14 cellular contexts compared by ENCODE assay signal in genomic region chr5:140423609-140424008, GRCh38. TPM values are rescaled to one million over a fixed set of nuclear protein-coding genes. Genes with fewer than 3 reads are reported as not detected.
DNase-seq lines count a peak whose midpoint lies in the region; ATAC-seq and TF ChIP-seq lines count a peak whose summit lies in the region.
"Had no signal": no experiment of that assay in that cellular context is flagged by ENCODE, and none has a peak within 500 bp of the region (broad histone marks: within the 10 kb centered on the region; RNA-seq: fewer than 3 reads in every experiment).

No MANE protein-coding gene starts in this region.

- CTCF ChIA-PET in CD4-positive, alpha-beta T cell (lab: Charles Lee), result no interaction called here
- CTCF ChIA-PET in CD8-positive, alpha-beta T cell (lab: Charles Lee), result no interaction called here

- no peak for DNase-seq in CD4-positive, alpha-beta T cell
- DNase-seq in CD8-positive, alpha-beta T cell, result no peak
- no peak for DNase-seq in activated naive CD8-positive, alpha-beta T cell treated with anti-CD3 and anti-CD28 coated beads for 36 hours
- DNase-seq in progenitor cell of endocrine pancreas (ENCODE audit: low spot score, unreplicated experiment) (no peak), NCI-H2196 treated with DMSO at 0.1 percent for 48 hours (lab: John Stamatoyannopoulos, UW; ENCODE audit: unreplicated experiment) (no peak), DMS114 treated with DMSO at 0.1 percent for 48 hours (lab: John Stamatoyannopoulos, UW; ENCODE audit: unreplicated experiment) (no peak)
- DNase-seq: BE2C; Caco-2; CD8-positive, alpha-beta memory T cell; DMS53; GF-D8 had no signal

- H3K27ac Mint-ChIP-seq in CD4-positive, alpha-beta T cell, result peak overlapping the region; percentile 58
- peak overlapping the region; percentile 11 for H3K27ac Mint-ChIP-seq in CD8-positive, alpha-beta T cell
- H3K27ac Mint-ChIP-seq in activated naive CD8-positive, alpha-beta T cell treated with anti-CD3 and anti-CD28 coated beads for 36 hours, result peak overlapping the region; percentile 49
- H3K27ac Mint-ChIP-seq in progenitor cell of endocrine pancreas, result peak overlapping the region; percentile 63

- H3K9me3 Mint-ChIP-seq in CD4-positive, alpha-beta T cell, result no peaks in the 10 kb centered on the region
- no peaks in the 10 kb centered on the region for H3K9me3 Mint-ChIP-seq in CD8-positive, alpha-beta T cell
- H3K9me3 Mint-ChIP-seq in activated naive CD8-positive, alpha-beta T cell treated with anti-CD3 and anti-CD28 coated beads for 36 hours, result no peaks in the 10 kb centered on the region
- peaks cover 3% of the 10 kb centered on the region for H3K9me3 Mint-ChIP-seq in progenitor cell of endocrine pancreas (ENCODE audit: low read depth)
- H3K9me3 Mint-ChIP-seq: CD8-positive, alpha-beta memory T cell had no signal

- H3K36me3 ChIP-seq in CD8-positive, alpha-beta T cell (ENCODE audit: insufficient read depth, low read length), result no peaks in the 10 kb centered on the region

- no peaks in the 10 kb centered on the region for H3K27me3 Mint-ChIP-seq in CD4-positive, alpha-beta T cell
- no peaks in the 10 kb centered on the region for H3K27me3 Mint-ChIP-seq in CD8-positive, alpha-beta T cell (ENCODE audit: low read depth)
- no peaks in the 10 kb centered on the region for H3K27me3 Mint-ChIP-seq in activated naive CD8-positive, alpha-beta T cell treated with anti-CD3 and anti-CD28 coated beads for 36 hours
- no peaks in the 10 kb centered on the region for H3K27me3 Mint-ChIP-seq in progenitor cell of endocrine pancreas
- H3K27me3 Mint-ChIP-seq: CD8-positive, alpha-beta memory T cell had no signal

- peaks cover 56% of the 10 kb centered on the region for H3K36me3 Mint-ChIP-seq in CD4-positive, alpha-beta T cell (ENCODE audit: low read depth)
- peaks cover 24% of the 10 kb centered on the region for H3K36me3 Mint-ChIP-seq in CD8-positive, alpha-beta T cell
- H3K36me3 Mint-ChIP-seq in activated naive CD8-positive, alpha-beta T cell treated with anti-CD3 and anti-CD28 coated beads for 36 hours, result peaks cover 27% of the 10 kb centered on the region
- peaks cover 10% of the 10 kb centered on the region for H3K36me3 Mint-ChIP-seq in progenitor cell of endocrine pancreas (ENCODE audit: insufficient read depth)

- no peak for ATAC-seq in CD4-positive, alpha-beta T cell (ENCODE audit: poor library complexity)
- ATAC-seq in CD8-positive, alpha-beta T cell, result no peak
- ATAC-seq: A549, HCT116 had no signal

- H3K4me1 Mint-ChIP-seq in CD4-positive, alpha-beta T cell (ENCODE audit: low read depth), result peaks cover 62% of the 10 kb centered on the region
- peaks cover 65% of the 10 kb centered on the region for H3K4me1 Mint-ChIP-seq in CD8-positive, alpha-beta T cell (ENCODE audit: low read depth)
- peaks cover 51% of the 10 kb centered on the region for H3K4me1 Mint-ChIP-seq in activated naive CD8-positive, alpha-beta T cell treated with anti-CD3 and anti-CD28 coated beads for 36 hours
- peaks cover 16% of the 10 kb centered on the region for H3K4me1 Mint-ChIP-seq in progenitor cell of endocrine pancreas (ENCODE audit: low read depth)

- no peak for TF ChIP-seq CTCF in CD4-positive, alpha-beta T cell (IDR thresholded peaks at IDR 0.05)
- no peak for TF ChIP-seq CTCF in CD8-positive, alpha-beta T cell (IDR thresholded peaks at IDR 0.05)
- no peak for TF ChIP-seq CTCF in progenitor cell of endocrine pancreas (IDR thresholded peaks at IDR 0.05; ENCODE audit: unreplicated experiment)

- peak overlapping the region; percentile 40 for H3K4me3 Mint-ChIP-seq in CD4-positive, alpha-beta T cell
- no peak overlapping the region for H3K4me3 Mint-ChIP-seq in CD8-positive, alpha-beta T cell
- H3K4me3 Mint-ChIP-seq in activated naive CD8-positive, alpha-beta T cell treated with anti-CD3 and anti-CD28 coated beads for 36 hours, result no peak overlapping the region
- H3K4me3 Mint-ChIP-seq in progenitor cell of endocrine pancreas (ENCODE audit: low read depth), result no peak overlapping the region

- POLR2A ChIA-PET in CD4-positive, alpha-beta T cell (lab: Charles Lee), result no interaction called here
- POLR2A ChIA-PET in CD8-positive, alpha-beta T cell (lab: Charles Lee), result interaction anchor here (1.6 kb wide), 1 partner anchor 22 kb away, joined by 6 read pairs; the partner anchor contains the start of gene ANKHD1

- H3K27me3 ChIP-seq in CD4-positive, alpha-beta T cell (ENCODE audit: control insufficient read depth, insufficient read depth, low read length), result no peaks in the 10 kb centered on the region
- no peaks in the 10 kb centered on the region for H3K27me3 ChIP-seq in CD8-positive, alpha-beta T cell (ENCODE audit: insufficient read depth, low read length)
- H3K27me3 ChIP-seq: BE2C had no signal

- H3K4me3 ChIP-seq in CD8-positive, alpha-beta T cell (ENCODE audit: low read depth, low read length), result no peak overlapping the region
- H3K4me3 ChIP-seq: A549 had no signal

- H3K27ac ChIP-seq in CD4-positive, alpha-beta T cell (ENCODE audit: low read depth, low read length), result no peak overlapping the region
- H3K27ac ChIP-seq in CD8-positive, alpha-beta T cell (ENCODE audit: low read depth, low read length), result no peak overlapping the region
- H3K27ac ChIP-seq: A549, C4-2B had no signal

- H3K9me3 ChIP-seq in CD4-positive, alpha-beta T cell (ENCODE audit: control insufficient read depth, low read length), result no peaks in the 10 kb centered on the region
- no peaks in the 10 kb centered on the region for H3K9me3 ChIP-seq in CD8-positive, alpha-beta T cell (ENCODE audit: low read length)
- H3K9me3 ChIP-seq: A549, BE2C, Caco-2 had no signal

- intact Hi-C loops in CD4-positive, alpha-beta T cell (cut with DNase I, micrococcal nuclease), result no loop called here
- intact Hi-C loops in CD8-positive, alpha-beta T cell (cut with DNase I, micrococcal nuclease), result no loop called here

- H3K4me1 ChIP-seq in CD8-positive, alpha-beta T cell (ENCODE audit: insufficient read depth, low read length), result peaks cover 38% of the 10 kb centered on the region
- H3K4me1 ChIP-seq: BE2C had no signal

RNA-seq across cellular contexts. Expression of gene ANKHD1, which starts 22.0 kb away (rescaled TPM):
- 100 to 1,000 TPM; 202 to 212 TPM for total RNA-seq in CD4-positive, alpha-beta T cell
- total RNA-seq in CD8-positive, alpha-beta T cell, result 100 to 1,000 TPM; 209 to 212 TPM
- 10 to 100 TPM; 86.7 to 89.6 TPM for total RNA-seq in activated naive CD8-positive, alpha-beta T cell treated with anti-CD3 and anti-CD28 coated beads for 36 hours
- 115 and 117 TPM in 2 replicates for total RNA-seq in progenitor cell of endocrine pancreas

Comparison
In these comparisons a context has a peak if more than half of its experiments do, and no peak if none do; other contexts are left out.
1. H3K27ac Mint-ChIP-seq: peak in every context shown above with its lines; median percentile 63 in progenitor cell of endocrine pancreas; 58 in CD4-positive, alpha-beta T cell; 49 in activated naive CD8-positive, alpha-beta T cell treated with anti-CD3 and anti-CD28 coated beads for 36 hours; 11 in CD8-positive, alpha-beta T cell.